9 cellular contexts compared by ENCODE assay signal in genomic region chr3:39104961-39105686, GRCh38. TPM values are rescaled to one million over a fixed set of nuclear protein-coding genes. Genes with fewer than 3 reads are reported as not detected.
DNase-seq lines count a peak whose midpoint lies in the region; ATAC-seq and TF ChIP-seq lines count a peak whose summit lies in the region.
"Had no signal": no experiment of that assay in that cellular context is flagged by ENCODE, and none has a peak within 500 bp of the region (broad histone marks: within the 10 kb centered on the region; RNA-seq: fewer than 3 reads in every experiment).

No MANE protein-coding gene starts in this region.

- BruUV-seq in Calu3 (replicated peaks; lab: Mats Ljungman, UMichigan): no TSS peak

- no peak for ATAC-seq in natural killer cell
- no peak for ATAC-seq in HG03460 (IDR thresholded peaks at IDR 0.05; ENCODE audit: unreplicated experiment)
- ATAC-seq in sciatic nerve: no peak

- H3K27me3 ChIP-seq in BLaER1: no peaks in the 10 kb centered on the region

- H3K4me3 Mint-ChIP-seq in Calu3 (ENCODE audit: low read depth, unreplicated experiment) (peak overlapping the region; percentile 92), natural killer cell (peak overlapping the region; percentile 83)
- no peak overlapping the region for H3K4me3 Mint-ChIP-seq in activated CD4-positive, alpha-beta T cell treated with anti-CD3 and anti-CD28 coated beads, Interleukin-2, amount 10 ng/mL, durations not matched to agents 7 days and 5 days

- no peaks in the 10 kb centered on the region for H3K9me3 ChIP-seq in BLaER1

- H3K4me2 ChIP-seq in BLaER1: peak overlapping the region; percentile 99

- no peak overlapping the region for H3K4me3 ChIP-seq in BLaER1

- POLR2A ChIA-PET in activated CD4-positive, alpha-beta T cell treated with anti-CD3 and anti-CD28 coated beads, Interleukin-2, amount 10 ng/mL, durations not matched to agents 7 days and 5 days (lab: Charles Lee): no interaction called here

- intact Hi-C loops in Calu3 (cut with micrococcal nuclease; ENCODE audit: unreplicated experiment): no loop called here
- intact Hi-C loops in natural killer cell (cut with micrococcal nuclease): loop anchor here (10.0 kb wide), 1 partner anchor 80 kb away; no protein-coding TSS in a partner anchor
- intact Hi-C loops in sciatic nerve (cut with DNase I): no loop called here

- peaks cover 72% of the 10 kb centered on the region for H4K20me1 ChIP-seq in BLaER1

- H3K4me1 ChIP-seq in BLaER1: peaks cover 49% of the 10 kb centered on the region

- H3K4me1 Mint-ChIP-seq in Calu3 (ENCODE audit: low read depth, unreplicated experiment) (peaks cover 52% of the 10 kb centered on the region), natural killer cell (peaks cover 42 to 63% of the 10 kb centered on the region in 2 donors)
- H3K4me1 Mint-ChIP-seq in activated CD4-positive, alpha-beta T cell treated with anti-CD3 and anti-CD28 coated beads, Interleukin-2, amount 10 ng/mL, durations not matched to agents 7 days and 5 days: peaks cover 62% of the 10 kb centered on the region

- TF ChIP-seq CTCF in Calu3 (IDR thresholded peaks at IDR 0.05; ENCODE audit: unreplicated experiment): no peak
- no peak for TF ChIP-seq CTCF in natural killer cell (IDR thresholded peaks at IDR 0.05)

- DNase-seq in Calu3 (peak; percentile 37), natural killer cell (no peak), AML-193 (lab: John Stamatoyannopoulos, UW) (no peak), sciatic nerve (ENCODE audit: low spot score) (no peak), HK-2 (ENCODE audit: unreplicated experiment) (no peak)
- no peak for DNase-seq in activated CD4-positive, alpha-beta T cell treated with anti-CD3 and anti-CD28 coated beads, Interleukin-2, amount 10 ng/mL, durations not matched to agents 7 days and 5 days
- DNase-seq: GDM1 had no signal

- 0 out of 2 replicates have a peak overlapping the region, but pooled peaks have one; percentile 36 for H3K27ac ChIP-seq in BLaER1

- H3K9me3 Mint-ChIP-seq in Calu3 (ENCODE audit: low read depth, unreplicated experiment) (no peaks in the 10 kb centered on the region), natural killer cell (no peaks in the 10 kb centered on the region)
- H3K9me3 Mint-ChIP-seq in activated CD4-positive, alpha-beta T cell treated with anti-CD3 and anti-CD28 coated beads, Interleukin-2, amount 10 ng/mL, durations not matched to agents 7 days and 5 days: no peaks in the 10 kb centered on the region

- H3K36me3 Mint-ChIP-seq in Calu3 (ENCODE audit: insufficient read depth, unreplicated experiment) (peaks cover 50% of the 10 kb centered on the region), natural killer cell (no peaks in the 10 kb centered on the region)
- peaks cover 2% of the 10 kb centered on the region for H3K36me3 Mint-ChIP-seq in activated CD4-positive, alpha-beta T cell treated with anti-CD3 and anti-CD28 coated beads, Interleukin-2, amount 10 ng/mL, durations not matched to agents 7 days and 5 days (ENCODE audit: low read depth)

- H3K36me3 ChIP-seq in BLaER1: peaks cover 16% of the 10 kb centered on the region

- no peaks in the 10 kb centered on the region for H3K27me3 Mint-ChIP-seq in Calu3 (ENCODE audit: unreplicated experiment)
- H3K27me3 Mint-ChIP-seq in activated CD4-positive, alpha-beta T cell treated with anti-CD3 and anti-CD28 coated beads, Interleukin-2, amount 10 ng/mL, durations not matched to agents 7 days and 5 days: no peaks in the 10 kb centered on the region
- peaks cover 16 to 34% of the 10 kb centered on the region in 2 donors for H3K27me3 Mint-ChIP-seq in natural killer cell (ENCODE audit: low read depth in 2 of 2)

- H3K27ac Mint-ChIP-seq in Calu3 (ENCODE audit: unreplicated experiment) (peak overlapping the region; percentile 83), natural killer cell (peak overlapping the region in 1 of 2 donors; percentile 5)
- H3K27ac Mint-ChIP-seq in activated CD4-positive, alpha-beta T cell treated with anti-CD3 and anti-CD28 coated beads, Interleukin-2, amount 10 ng/mL, durations not matched to agents 7 days and 5 days: peak overlapping the region; percentile 71

- no peak overlapping the region for H3K9ac ChIP-seq in BLaER1

- CTCF ChIA-PET in Calu3 (lab: Charles Lee): interaction anchor here (1.6 to 1.7 kb wide), 2 partner anchors 11 to 21 kb away, joined by 4 to 5 read pairs; no protein-coding TSS in a partner anchor
- CTCF ChIA-PET in activated CD4-positive, alpha-beta T cell treated with anti-CD3 and anti-CD28 coated beads, Interleukin-2, amount 10 ng/mL, durations not matched to agents 7 days and 5 days (lab: Charles Lee): interaction anchor here (0.9 to 6.1 kb wide), 10 partner anchors 11 to 261 kb away, joined by 3 to 21 read pairs (median 6); no protein-coding TSS in a partner anchor

RNA-seq across cellular contexts. Expression of gene GORASP1, which starts 2.3 kb away (rescaled TPM):
- total RNA-seq in Calu3 (2022): 54.8 and 58.6 TPM in 2 replicates
- 10 to 100 TPM; 31.6 to 33.7 TPM for total RNA-seq in activated CD4-positive, alpha-beta T cell treated with anti-CD3 and anti-CD28 coated beads, Interleukin-2, amount 10 ng/mL, durations not matched to agents 7 days and 5 days
- total RNA-seq in natural killer cell: 10 to 100 TPM; 20.2 to 21.3 (median 20.8) TPM
- 55.8 TPM for total RNA-seq in sciatic nerve

RNA-seq across cellular contexts. Expression of gene TTC21A, which starts 2.4 kb away (rescaled TPM):
- 8.1 and 9.1 TPM in 2 replicates for total RNA-seq in Calu3 (2022)
- total RNA-seq in activated CD4-positive, alpha-beta T cell treated with anti-CD3 and anti-CD28 coated beads, Interleukin-2, amount 10 ng/mL, durations not matched to agents 7 days and 5 days: 1 to 10 TPM; 3.8 to 5.1 TPM
- 1 to 10 TPM; 2.1 to 3.9 (median 2.4) TPM for total RNA-seq in natural killer cell
- 13.4 TPM for total RNA-seq in sciatic nerve

RNA-seq across cellular contexts. Expression of gene CSRNP1, which starts 48.3 kb away (rescaled TPM):
- 12.6 and 13.4 TPM in 2 replicates for total RNA-seq in Calu3 (2022)
- total RNA-seq in activated CD4-positive, alpha-beta T cell treated with anti-CD3 and anti-CD28 coated beads, Interleukin-2, amount 10 ng/mL, durations not matched to agents 7 days and 5 days: 10 to 100 TPM; 13.4 to 13.6 TPM
- 100 to 1,000 TPM; 208 to 300 (median 253) TPM for total RNA-seq in natural killer cell
- total RNA-seq in sciatic nerve: 51.7 TPM

RNA-seq across cellular contexts. Expression of gene WDR48, which starts 53.3 kb away (rescaled TPM):
- 30.7 and 34.1 TPM in 2 replicates for total RNA-seq in Calu3 (2022)
- 10 to 100 TPM; 32.3 to 32.4 TPM for total RNA-seq in activated CD4-positive, alpha-beta T cell treated with anti-CD3 and anti-CD28 coated beads, Interleukin-2, amount 10 ng/mL, durations not matched to agents 7 days and 5 days
- 100 to 1,000 TPM in 1 of 3 donors, 10 to 100 TPM in 2; 89.1 to 101 (median 91.5) TPM for total RNA-seq in natural killer cell
- 49.1 TPM for total RNA-seq in sciatic nerve

RNA-seq across cellular contexts. Expression of gene SCN11A, which starts 53.4 kb away (rescaled TPM):
- total RNA-seq in Calu3 (2022) (0.09 TPM in 1 of 2 replicates, not detected in the other), natural killer cell (under 1 TPM in 2 of 3 donors, not detected in 1; 0.07 to 0.08 TPM), sciatic nerve (0.71 TPM)
- under 1 TPM; 0.02 to 0.05 TPM for total RNA-seq in activated CD4-positive, alpha-beta T cell treated with anti-CD3 and anti-CD28 coated beads, Interleukin-2, amount 10 ng/mL, durations not matched to agents 7 days and 5 days
